Comparison of ENCODE assay signal across 8 cellular contexts in genomic region chr14:21070610-21071224, GRCh38. TPM values are rescaled to one million over a fixed set of nuclear protein-coding genes. Genes with fewer than 3 reads are reported as not detected.
DNase-seq lines count a peak whose midpoint lies in the region; ATAC-seq, FAIRE-seq and TF ChIP-seq lines count a peak whose summit lies in the region.

No MANE protein-coding gene starts in this region.

- H3K27ac ChIP-seq in SK-N-MC (peak overlapping the region; percentile 97), H1 (ENCODE audit: low read depth, low read length) (peak overlapping the region; percentile 74), mesenchymal stem cell (ENCODE audit: low read length, poor library complexity, severe bottlenecking) (peak overlapping the region; percentile 100), tibial artery (peak overlapping the region; percentile 86 to 92)

- TF ChIP-seq RAD21 in H1 (IDR thresholded peaks at IDR 0.05 in 1 of 2, conservative IDR thresholded peaks at IDR 0.05 in 1 of 2; ENCODE audit: low read depth in 2 of 2, low read length in 2 of 2): no peak; a peak in 1 of 4 replicates

- H3K27me3 ChIP-seq in H1 (replicated peaks in 1 of 4; ENCODE audit: control insufficient read depth in 3 of 4, extremely low read depth in 1 of 4, insufficient read depth in 3 of 4, low read length in 3 of 4): peaks cover 0 to 4% (median 0%) of the 10 kb centered on the region in 4 experiments; a peak in 3 of 7 replicates
- no peaks in the 10 kb centered on the region for H3K27me3 ChIP-seq in mesenchymal stem cell (ENCODE audit: control insufficient read depth in 1 of 2, insufficient read depth in 1 of 2, low read length in 2 of 2)
- H3K27me3 ChIP-seq in tibial artery: no peaks in the 10 kb centered on the region

- POLR2A ChIA-PET in H1 (lab: Charles Lee; ENCODE audit: partially characterized antibody): interaction anchor here (0.7 to 12.4 kb wide), 25 partner anchors 8 to 197 kb away, joined by 3 to 245 read pairs (median 4); partner anchors contain the start of genes NDRG2, TMEM253 and ZNF219

- WGBS in H1 (ENCODE audit: extremely low coverage in 1 of 2, insufficient coverage in 1 of 2, insufficient read length in 1 of 2, insufficient replicate concordance in 2 of 2, low coverage in 1 of 2, low lambda C conversion rate in 2 of 2, missing lambda C conversion rate in 1 of 2), 2 experiments: 0% methylated on average over 20 of the region's 23 CpGs; no CpG with 5 or more reads in 1 of the 2 experiments
- WGBS in mesenchymal stem cell: 2% methylated on average over 19 of the region's 23 CpGs

- H4K5ac ChIP-seq in H1 (ENCODE audit: insufficient read length, low read depth, low read length): peak overlapping the region; percentile 67

- H3K23me2 ChIP-seq in H1 (ENCODE audit: low read depth, low read length): peaks cover 25% of the 10 kb centered on the region; the same call in 1 of the 2 replicates

- in situ Hi-C loops in ACHN (cut with HindIII; ENCODE audit: low pct_ligation_motif_present, low pct_unique_long_range_greater_than_20kb, low sequenced_read_pairs): no loop called here

- H3K36me3 ChIP-seq in SK-N-MC (ENCODE audit: insufficient read depth, low read length) (peaks cover 17% of the 10 kb centered on the region), H1 (ENCODE audit: control insufficient read depth in 2 of 4, insufficient read depth in 4 of 4, low read length in 3 of 4) (peaks cover 14 to 20% (median 18%) of the 10 kb centered on the region in 4 experiments; a peak in 7 of 8 replicates), mesenchymal stem cell (ENCODE audit: control insufficient read depth in 1 of 2, insufficient read depth in 2 of 2, low read depth in 1 of 2, low read length in 2 of 2) (peaks cover 30% of the 10 kb centered on the region in 2 experiments), tibial artery (peaks cover 3 to 24% (median 16%) of the 10 kb centered on the region in 3 donors)

- H3K23ac ChIP-seq in H1 (ENCODE audit: insufficient read length) (no peak overlapping the region), mesenchymal stem cell (ENCODE audit: low read length in 2 of 2) (peak overlapping the region in 1 of 2 experiments; percentile 57)

- H3K14ac ChIP-seq in H1 (ENCODE audit: insufficient read length) (no peak overlapping the region), mesenchymal stem cell (ENCODE audit: low read length in 2 of 2) (peak overlapping the region in 1 of 2 experiments; percentile 97)

- peak overlapping the region; percentile 95; the same call in 1 of the 2 replicates for H2BK5ac ChIP-seq in H1 (ENCODE audit: low read depth, low read length)
- peak overlapping the region; percentile 91 for H2BK5ac ChIP-seq in mesenchymal stem cell (ENCODE audit: low read depth, low read length, poor library complexity, severe bottlenecking)

- H3K18ac ChIP-seq in H1 (ENCODE audit: extremely low read depth, low read length) (peak overlapping the region; percentile 97), mesenchymal stem cell (ENCODE audit: low read depth in 1 of 2, low read length in 2 of 2) (peak overlapping the region; percentile 90 to 94)

- H3K79me2 ChIP-seq in H1 (ENCODE audit: control insufficient read depth in 1 of 2, insufficient read depth in 2 of 2, low read length in 2 of 2): peaks cover 0 to 13% of the 10 kb centered on the region in 2 experiments; a peak in 2 of 4 replicates

- intact Hi-C loops in tibial artery (cut with DNase I; ENCODE audit: low total_unique reads): loop anchor here (1.0 kb wide), 1 partner anchor 34 kb away; no protein-coding TSS in a partner anchor

- H3K4ac ChIP-seq in H1 (replicated peaks; ENCODE audit: insufficient read length, low read depth, low read length) (peak overlapping the region; percentile 74), mesenchymal stem cell (ENCODE audit: low read depth in 1 of 2, low read length in 2 of 2) (peak overlapping the region; percentile 79 to 96)

- H3K4me3 ChIP-seq in SK-N-MC (peak overlapping the region; percentile 96), H1 (ENCODE audit: extremely low read depth in 1 of 4, insufficient read depth in 2 of 4, low read depth in 3 of 4, low read length in 4 of 4) (peak overlapping the region; percentile 52 to 98 (median 82)), mesenchymal stem cell (ENCODE audit: insufficient read depth in 1 of 2, low read depth in 1 of 2, low read length in 2 of 2) (peak overlapping the region; percentile 84 to 92), tibial artery (peak overlapping the region; percentile 76 to 77)

- H3K4me1 ChIP-seq in H1 (replicated peaks in 1 of 4; ENCODE audit: control insufficient read depth in 3 of 4, insufficient read depth in 4 of 4, low read length in 3 of 4): peaks cover 3 to 14% (median 8%) of the 10 kb centered on the region in 4 experiments
- peaks cover 29% of the 10 kb centered on the region for H3K4me1 ChIP-seq in mesenchymal stem cell (ENCODE audit: control insufficient read depth, insufficient read depth, low read depth, low read length)
- peaks cover 0 to 40% (median 28%) of the 10 kb centered on the region in 4 donors for H3K4me1 ChIP-seq in tibial artery

- TF ChIP-seq EP300 in H1 (IDR thresholded peaks at IDR 0.05; ENCODE audit: borderline replicate concordance in 1 of 2, low read depth in 2 of 2, low read length in 2 of 2): no peak

- H2BK12ac ChIP-seq in H1 (ENCODE audit: low read depth, low read length) (peak overlapping the region; percentile 92; the same call in 1 of the 2 replicates), mesenchymal stem cell (ENCODE audit: low read length in 2 of 2) (peak overlapping the region; percentile 90)

- ATAC-seq in HG03108 (IDR thresholded peaks at IDR 0.05; ENCODE audit: unreplicated experiment) (peak; percentile 1), GM18519 (IDR thresholded peaks at IDR 0.05; ENCODE audit: low FRiP score, unreplicated experiment) (no peak)

- peak overlapping the region; percentile 81 for H4K8ac ChIP-seq in H1 (ENCODE audit: extremely low read depth, insufficient read depth, low read length)
- peak overlapping the region; percentile 90 for H4K8ac ChIP-seq in mesenchymal stem cell (ENCODE audit: low read length)

- peak overlapping the region; percentile 84 for H3K56ac ChIP-seq in H1 (replicated peaks; ENCODE audit: insufficient read length, low read depth, low read length)

- H2AK5ac ChIP-seq in H1 (ENCODE audit: low read depth, low read length) (no peak overlapping the region; the same call in 1 of the 2 replicates), mesenchymal stem cell (ENCODE audit: low read length, severe bottlenecking) (peak overlapping the region; percentile 82)

- H2AFZ ChIP-seq in H1 (ENCODE audit: low read length): no peak overlapping the region
- H2AFZ ChIP-seq in mesenchymal stem cell (ENCODE audit: low read depth, low read length): peak overlapping the region; percentile 46

- peak overlapping the region; percentile 91 for H2BK120ac ChIP-seq in H1 (replicated peaks; ENCODE audit: low read depth, low read length)
- H2BK120ac ChIP-seq in mesenchymal stem cell (ENCODE audit: low read depth, low read length): peak overlapping the region; percentile 64

- DNase-seq in ACHN (peak; percentile 37), GF-D8 (lab: John Stamatoyannopoulos, UW) (peak; percentile 49), SK-N-MC (ENCODE audit: low read depth, low spot score) (no peak), H1 (ENCODE audit: low read depth in 1 of 2, low spot score in 2 of 2) (peak in 1 of 2 experiments; percentile 86), mesenchymal stem cell (peak; percentile 75), tibial artery (peak; percentile 62 to 79)

- H4K20me1 ChIP-seq in H1 (replicated peaks in 1 of 2; ENCODE audit: control insufficient read depth in 1 of 2, insufficient read depth in 2 of 2, low read length in 2 of 2): peaks cover 2 to 3% of the 10 kb centered on the region in 2 experiments

- no peak for FAIRE-seq in H1 (lab: Jason Lieb, UNC)

- H4K91ac ChIP-seq in H1 (replicated peaks; ENCODE audit: insufficient read length, low read length): peak overlapping the region; percentile 93
- H4K91ac ChIP-seq in mesenchymal stem cell (ENCODE audit: low read length): peak overlapping the region; percentile 86

- peak in 1 of 3 experiments; percentile 13; a peak in 1 of 4 replicates for TF ChIP-seq CTCF in H1 (IDR thresholded peaks at IDR 0.05; ENCODE audit: control extremely low read depth in 1 of 3, insufficient read depth in 1 of 3, low read depth in 1 of 3, low read length in 3 of 3)
- no peak for TF ChIP-seq CTCF in tibial artery (IDR thresholded peaks at IDR 0.05)

- H3K9me3 ChIP-seq in SK-N-MC (ENCODE audit: low read depth, low read length) (no peaks in the 10 kb centered on the region), H1 (ENCODE audit: insufficient read depth in 2 of 2, low read depth in 1 of 2, low read length in 1 of 2) (no peaks in the 10 kb centered on the region), mesenchymal stem cell (ENCODE audit: control insufficient read depth, low read length) (no peaks in the 10 kb centered on the region), tibial artery (no peaks in the 10 kb centered on the region)

- no peak overlapping the region for H2BK15ac ChIP-seq in H1 (ENCODE audit: low read length)
- peak overlapping the region; percentile 95 for H2BK15ac ChIP-seq in mesenchymal stem cell (ENCODE audit: low read depth, poor library complexity, severe bottlenecking)

- peak overlapping the region; percentile 90 for H3K9ac ChIP-seq in SK-N-MC (ENCODE audit: insufficient read length)
- peak overlapping the region; percentile 13 to 68 (median 59); a peak in 6 of 7 replicates for H3K9ac ChIP-seq in H1 (replicated peaks in 1 of 4; ENCODE audit: extremely low read depth in 1 of 4, low read depth in 3 of 4, low read length in 3 of 4)
- H3K9ac ChIP-seq in mesenchymal stem cell (ENCODE audit: low read length): peak overlapping the region; percentile 88

- H3K4me2 ChIP-seq in H1 (ENCODE audit: insufficient read depth in 1 of 2, low read depth in 2 of 2, low read length in 2 of 2) (peak overlapping the region; percentile 94 to 96), mesenchymal stem cell (ENCODE audit: low read length, poor library complexity, severe bottlenecking) (peak overlapping the region; percentile 91)

- no peaks in the 10 kb centered on the region; the same call in 1 of the 2 replicates for H3K79me1 ChIP-seq in H1 (ENCODE audit: low read depth, low read length)
- peaks cover 32% of the 10 kb centered on the region for H3K79me1 ChIP-seq in mesenchymal stem cell (replicated peaks; ENCODE audit: low read length, poor library complexity, severe bottlenecking)

- no peak for TF ChIP-seq POLR2A in H1 (IDR thresholded peaks at IDR 0.05; ENCODE audit: control extremely low read depth in 1 of 2, low read depth in 2 of 2, low read length in 2 of 2)

- CTCF ChIA-PET in H1 (lab: Charles Lee; ENCODE audit: partially characterized antibody): interaction anchor here (0.6 to 6.6 kb wide), 30 partner anchors 8 to 785 kb away, joined by 3 to 110 read pairs (median 6); partner anchors contain the start of genes NDRG2 and TMEM253

- H2BK20ac ChIP-seq in H1 (ENCODE audit: low read length): 0 out of 2 replicates have a peak overlapping the region, but pooled peaks have one; percentile 48

RNA-seq across cellular contexts. Expression of gene ARHGEF40, which starts 0.6 kb away (rescaled TPM):
- total RNA-seq in H1 (2021; fragmentation: NEBNext Ultra II Directional; extraction: Animal tissue kit (Norgen Biotek cat#: 25700)): 49.5 and 53.1 TPM in 2 replicates
- polyA plus RNA-seq in H1 (2011; rRNA removed): 99.6 and 101 TPM in 2 replicates
- 59.7 TPM for polyA plus RNA-seq in H1 (2011; cell fraction: cytosol; rRNA removed)
- 228 TPM for polyA plus RNA-seq in H1 (2011; cell fraction: nucleus; rRNA removed)
- polyA plus RNA-seq in H1 (2012, experiment 1 of 2): 38.9 to 57.5 TPM (median 53.8 TPM) in 4 replicates
- 42.3 TPM for polyA plus RNA-seq in H1 (2012, experiment 2 of 2)
- 27.6 TPM for polyA plus RNA-seq in H1 (2013, experiment 1 of 2)
- 24.6 TPM for polyA plus RNA-seq in H1 (2013, experiment 2 of 2)
- 61.6 and 73.8 TPM in 2 replicates for polyA minus RNA-seq in H1 (2011; rRNA and poly(A)+ RNA removed)
- 34.4 TPM for polyA minus RNA-seq in H1 (2011; cell fraction: cytosol; rRNA and poly(A)+ RNA removed)
- 54.1 TPM for polyA minus RNA-seq in H1 (2011; cell fraction: nucleus; rRNA and poly(A)+ RNA removed)
- polyA plus RNA-seq in mesenchymal stem cell (2013, experiment 1 of 2): 30.1 TPM
- 27.5 TPM for polyA plus RNA-seq in mesenchymal stem cell (2013, experiment 2 of 2)

RNA-seq across cellular contexts. Expression of gene RNASE8, which starts 13.1 kb away (rescaled TPM):
- not detected in 2 replicates for total RNA-seq in H1 (2021; fragmentation: NEBNext Ultra II Directional; extraction: Animal tissue kit (Norgen Biotek cat#: 25700))
- polyA plus RNA-seq in H1 (2011; rRNA removed): not detected in 2 replicates
- polyA plus RNA-seq in H1 (2011; cell fraction: cytosol; rRNA removed): not detected
- polyA plus RNA-seq in H1 (2011; cell fraction: nucleus; rRNA removed): not detected
- polyA plus RNA-seq in H1 (2012, experiment 1 of 2): not detected in 4 replicates
- polyA plus RNA-seq in H1 (2012, experiment 2 of 2): not detected
- not detected for polyA plus RNA-seq in H1 (2013, experiment 1 of 2)
- polyA plus RNA-seq in H1 (2013, experiment 2 of 2): not detected
- not detected in 2 replicates for polyA minus RNA-seq in H1 (2011; rRNA and poly(A)+ RNA removed)
- polyA minus RNA-seq in H1 (2011; cell fraction: cytosol; rRNA and poly(A)+ RNA removed): not detected
- polyA minus RNA-seq in H1 (2011; cell fraction: nucleus; rRNA and poly(A)+ RNA removed): not detected
- not detected for polyA plus RNA-seq in mesenchymal stem cell (2013, experiment 1 of 2)
- not detected for polyA plus RNA-seq in mesenchymal stem cell (2013, experiment 2 of 2)

RNA-seq across cellular contexts. Expression of gene ZNF219, which starts 27.7 kb away (rescaled TPM):
- total RNA-seq in H1 (2021; fragmentation: NEBNext Ultra II Directional; extraction: Animal tissue kit (Norgen Biotek cat#: 25700)): 108 and 113 TPM in 2 replicates
- polyA plus RNA-seq in H1 (2011; rRNA removed): 160 and 310 TPM in 2 replicates
- polyA plus RNA-seq in H1 (2011; cell fraction: cytosol; rRNA removed): 158 TPM
- polyA plus RNA-seq in H1 (2011; cell fraction: nucleus; rRNA removed): 334 TPM
- 67.0 to 90.6 TPM (median 84.5 TPM) in 4 replicates for polyA plus RNA-seq in H1 (2012, experiment 1 of 2)
- 82.6 TPM for polyA plus RNA-seq in H1 (2012, experiment 2 of 2)
- 76.2 TPM for polyA plus RNA-seq in H1 (2013, experiment 1 of 2)
- 67.2 TPM for polyA plus RNA-seq in H1 (2013, experiment 2 of 2)
- 26.2 and 43.7 TPM in 2 replicates for polyA minus RNA-seq in H1 (2011; rRNA and poly(A)+ RNA removed)
- polyA minus RNA-seq in H1 (2011; cell fraction: cytosol; rRNA and poly(A)+ RNA removed): 73.0 TPM
- 124 TPM for polyA minus RNA-seq in H1 (2011; cell fraction: nucleus; rRNA and poly(A)+ RNA removed)
- polyA plus RNA-seq in mesenchymal stem cell (2013, experiment 1 of 2): 13.0 TPM
- polyA plus RNA-seq in mesenchymal stem cell (2013, experiment 2 of 2): 11.8 TPM

RNA-seq across cellular contexts. Expression of gene RNASE7, which starts 28.6 kb away (rescaled TPM):
- not detected in 2 replicates for total RNA-seq in H1 (2021; fragmentation: NEBNext Ultra II Directional; extraction: Animal tissue kit (Norgen Biotek cat#: 25700))
- polyA plus RNA-seq in H1 (2011; rRNA removed): not detected in 2 replicates
- polyA plus RNA-seq in H1 (2011; cell fraction: cytosol; rRNA removed): not detected
- 0.13 TPM for polyA plus RNA-seq in H1 (2011; cell fraction: nucleus; rRNA removed)
- not detected in 4 replicates for polyA plus RNA-seq in H1 (2012, experiment 1 of 2)
- not detected for polyA plus RNA-seq in H1 (2012, experiment 2 of 2)
- polyA plus RNA-seq in H1 (2013, experiment 1 of 2): 0.04 TPM
- polyA plus RNA-seq in H1 (2013, experiment 2 of 2): not detected
- polyA minus RNA-seq in H1 (2011; rRNA and poly(A)+ RNA removed): not detected in 2 replicates
- not detected for polyA minus RNA-seq in H1 (2011; cell fraction: cytosol; rRNA and poly(A)+ RNA removed)
- polyA minus RNA-seq in H1 (2011; cell fraction: nucleus; rRNA and poly(A)+ RNA removed): not detected
- polyA plus RNA-seq in mesenchymal stem cell (2013, experiment 1 of 2): not detected
- not detected for polyA plus RNA-seq in mesenchymal stem cell (2013, experiment 2 of 2)

RNA-seq across cellular contexts. Expression of gene TMEM253, which starts 30.1 kb away (rescaled TPM):
- 1.3 and 1.9 TPM in 2 replicates for total RNA-seq in H1 (2021; fragmentation: NEBNext Ultra II Directional; extraction: Animal tissue kit (Norgen Biotek cat#: 25700))
- 1.9 and 2.2 TPM in 2 replicates for polyA plus RNA-seq in H1 (2011; rRNA removed)
- 2.2 TPM for polyA plus RNA-seq in H1 (2011; cell fraction: cytosol; rRNA removed)
- 3.2 TPM for polyA plus RNA-seq in H1 (2011; cell fraction: nucleus; rRNA removed)
- 1.9 to 3.0 TPM (median 2.2 TPM) in 4 replicates for polyA plus RNA-seq in H1 (2012, experiment 1 of 2)
- polyA plus RNA-seq in H1 (2012, experiment 2 of 2): 1.8 TPM
- polyA plus RNA-seq in H1 (2013, experiment 1 of 2): 1.6 TPM
- 1.5 TPM for polyA plus RNA-seq in H1 (2013, experiment 2 of 2)
- 0.85 and 2.2 TPM in 2 replicates for polyA minus RNA-seq in H1 (2011; rRNA and poly(A)+ RNA removed)
- polyA minus RNA-seq in H1 (2011; cell fraction: cytosol; rRNA and poly(A)+ RNA removed): 2.5 TPM
- polyA minus RNA-seq in H1 (2011; cell fraction: nucleus; rRNA and poly(A)+ RNA removed): 2.1 TPM
- polyA plus RNA-seq in mesenchymal stem cell (2013, experiment 1 of 2): 0.46 TPM
- 0.40 TPM for polyA plus RNA-seq in mesenchymal stem cell (2013, experiment 2 of 2)
